In the genomic region with DNA sequence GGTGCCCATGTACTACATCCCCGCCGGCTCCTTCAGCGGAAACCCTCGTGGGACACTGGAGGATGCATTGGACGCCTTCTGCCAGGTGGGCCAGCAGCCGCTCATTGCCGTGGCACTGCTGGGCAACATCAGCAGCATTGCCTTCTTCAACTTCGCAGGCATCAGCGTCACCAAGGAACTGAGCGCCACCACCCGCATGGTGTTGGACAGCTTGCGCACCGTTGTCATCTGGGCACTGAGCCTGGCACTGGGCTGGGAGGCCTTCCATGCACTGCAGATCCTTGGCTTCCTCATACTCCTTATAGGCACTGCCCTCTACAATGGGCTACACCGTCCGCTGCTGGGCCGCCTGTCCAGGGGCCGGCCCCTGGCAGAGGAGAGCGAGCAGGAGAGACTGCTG, we compare ENCODE assay signal across 16 cellular contexts. TPM values are rescaled to one million over a fixed set of nuclear protein-coding genes. Genes with fewer than 3 reads are reported as not detected.
DNase-seq lines count a peak whose midpoint lies in the region; ATAC-seq lines count a peak whose summit lies in the region.
"Had no signal": no experiment of that assay in that cellular context is flagged by ENCODE, and none has a peak within 500 bp of the region (broad histone marks: within the 10 kb centered on the region; RNA-seq: fewer than 3 reads in every experiment).

No MANE protein-coding gene starts in this region.

- in situ Hi-C loops in G401 (cut with HindIII; ENCODE audit: low sequenced_read_pairs) = no loop called here

- ATAC-seq in activated T-cell treated with anti-CD3 and anti-CD28 coated beads, Interleukin-2, amount 50 U/mL, for 72 hours (replicated peaks in 1 of 2) = peak in 1 of 2 donors; percentile 5
- ATAC-seq in activated T-cell treated with anti-CD3 and anti-CD28 coated beads, Interleukin-2, amount 50 U/mL, for 4 hours = no peak
- no peak for ATAC-seq in central memory CD8-positive, alpha-beta T cell (replicated peaks; ENCODE audit: extremely low read depth, poor library complexity, severe bottlenecking)
- peak; percentile 15 for ATAC-seq in sciatic nerve
- ATAC-seq: Right ventricle myocardium inferior had no signal

- peak overlapping the region; percentile 47 for H3K27ac Mint-ChIP-seq in activated T-cell treated with anti-CD3 and anti-CD28 coated beads, Interleukin-2, amount 50 U/mL, for 72 hours
- peak overlapping the region; percentile 65 for H3K27ac Mint-ChIP-seq in central memory CD8-positive, alpha-beta T cell (ENCODE audit: low read depth)

- no peaks in the 10 kb centered on the region for H3K9me3 Mint-ChIP-seq in activated T-cell treated with anti-CD3 and anti-CD28 coated beads, Interleukin-2, amount 50 U/mL, for 72 hours
- H3K9me3 Mint-ChIP-seq in activated T-cell treated with anti-CD3 and anti-CD28 coated beads, Interleukin-2, amount 50 U/mL, for 4 hours = no peaks in the 10 kb centered on the region
- no peaks in the 10 kb centered on the region for H3K9me3 Mint-ChIP-seq in central memory CD8-positive, alpha-beta T cell

- intact Hi-C loops in sciatic nerve (cut with DNase I) = no loop called here

- H3K4me1 Mint-ChIP-seq in activated T-cell treated with anti-CD3 and anti-CD28 coated beads, Interleukin-2, amount 50 U/mL, for 72 hours (ENCODE audit: low read depth) = peaks cover 23% of the 10 kb centered on the region
- H3K4me1 Mint-ChIP-seq in activated T-cell treated with anti-CD3 and anti-CD28 coated beads, Interleukin-2, amount 50 U/mL, for 4 hours (ENCODE audit: low read depth) = peaks cover 4% of the 10 kb centered on the region
- peaks cover 15% of the 10 kb centered on the region for H3K4me1 Mint-ChIP-seq in central memory CD8-positive, alpha-beta T cell

- H3K4me3 Mint-ChIP-seq in activated T-cell treated with anti-CD3 and anti-CD28 coated beads, Interleukin-2, amount 50 U/mL, for 72 hours = no peak overlapping the region
- H3K4me3 Mint-ChIP-seq in activated T-cell treated with anti-CD3 and anti-CD28 coated beads, Interleukin-2, amount 50 U/mL, for 4 hours = no peak overlapping the region
- no peak overlapping the region for H3K4me3 Mint-ChIP-seq in central memory CD8-positive, alpha-beta T cell

- H3K27me3 Mint-ChIP-seq in activated T-cell treated with anti-CD3 and anti-CD28 coated beads, Interleukin-2, amount 50 U/mL, for 72 hours (ENCODE audit: low read depth) = no peaks in the 10 kb centered on the region
- H3K27me3 Mint-ChIP-seq in activated T-cell treated with anti-CD3 and anti-CD28 coated beads, Interleukin-2, amount 50 U/mL, for 4 hours (ENCODE audit: low read depth) = no peaks in the 10 kb centered on the region
- no peaks in the 10 kb centered on the region for H3K27me3 Mint-ChIP-seq in central memory CD8-positive, alpha-beta T cell

- DNase-seq in activated T-cell treated with anti-CD3 and anti-CD28 coated beads, Interleukin-2, amount 50 U/mL, for 72 hours = no peak
- no peak for DNase-seq in activated T-cell treated with anti-CD3 and anti-CD28 coated beads, Interleukin-2, amount 50 U/mL, for 4 hours
- peak; percentile 81 for DNase-seq in G401 (ENCODE audit: low spot score)
- no peak for DNase-seq in central memory CD8-positive, alpha-beta T cell (ENCODE audit: low spot score in 2 of 2)
- DNase-seq in sciatic nerve (ENCODE audit: low spot score) = no peak
- DNase-seq in RPMI8226 = no peak
- DNase-seq in GF-D8 (lab: John Stamatoyannopoulos, UW) = no peak
- no peak for DNase-seq in NCI-H226
- DNase-seq: MM.1S, NCI-H1048, NCI-H1436, NCI-H187 treated with DMSO at 0.1 percent for 48 hours, NCI-H524 treated with DMSO at 0.1 percent for 48 hours, NCI-H82, Peyer's patch had no signal

- H3K36me3 Mint-ChIP-seq in activated T-cell treated with anti-CD3 and anti-CD28 coated beads, Interleukin-2, amount 50 U/mL, for 72 hours (ENCODE audit: insufficient read depth in 2 of 2) = peaks cover 6% of the 10 kb centered on the region in 2 donors
- peaks cover 16% of the 10 kb centered on the region for H3K36me3 Mint-ChIP-seq in activated T-cell treated with anti-CD3 and anti-CD28 coated beads, Interleukin-2, amount 50 U/mL, for 4 hours (ENCODE audit: insufficient read depth)
- H3K36me3 Mint-ChIP-seq in central memory CD8-positive, alpha-beta T cell (ENCODE audit: insufficient read depth) = peaks cover 47% of the 10 kb centered on the region

RNA-seq across cellular contexts. Expression of a gene that starts 7.8 kb away (rescaled TPM):
- total RNA-seq in activated T-cell treated with anti-CD3 and anti-CD28 coated beads, Interleukin-2, amount 50 U/mL, for 72 hours = 10 to 100 TPM; 40.9 to 43.2 TPM
- 1 to 10 TPM in 1 of 3 donors, under 1 TPM in 2; 0.82 to 1.8 (median 0.82) TPM for total RNA-seq in activated T-cell treated with anti-CD3 and anti-CD28 coated beads, Interleukin-2, amount 50 U/mL, for 4 hours
- 42.0 and 59.8 TPM in 2 replicates for total RNA-seq in G401 (2014; rRNA removed; shearing (Covaris generic))
- 0.31 TPM for total RNA-seq in sciatic nerve

RNA-seq across cellular contexts. Expression of a gene that starts 14.0 kb away (rescaled TPM):
- 1 to 10 TPM; 6.1 to 7.2 TPM for total RNA-seq in activated T-cell treated with anti-CD3 and anti-CD28 coated beads, Interleukin-2, amount 50 U/mL, for 72 hours
- 10 to 100 TPM in 2 of 3 donors, 1 to 10 TPM in 1; 9.2 to 12.5 (median 11.6) TPM for total RNA-seq in activated T-cell treated with anti-CD3 and anti-CD28 coated beads, Interleukin-2, amount 50 U/mL, for 4 hours
- total RNA-seq in G401 (2014; rRNA removed; shearing (Covaris generic)) = 15.8 and 27.5 TPM in 2 replicates
- 27.6 TPM for total RNA-seq in sciatic nerve

Comparison
In these comparisons a context has a peak if more than half of its experiments do, and no peak if none do; other contexts are left out.
1. RNA of a gene that starts 7.8 kb away (total RNA-seq): 42.0 to 59.8 TPM in G401 and 40.9 to 43.2 TPM in activated T-cell treated with anti-CD3 and anti-CD28 coated beads, Interleukin-2, amount 50 U/mL, for 72 hours; 0.82 to 1.8 TPM in activated T-cell treated with anti-CD3 and anti-CD28 coated beads, Interleukin-2, amount 50 U/mL, for 4 hours and 0.31 TPM in sciatic nerve (single experiment); every median in the first group is over 10 times any median in the second.